Comparison of ENCODE assay signal across 37 cellular contexts in the genomic region with DNA sequence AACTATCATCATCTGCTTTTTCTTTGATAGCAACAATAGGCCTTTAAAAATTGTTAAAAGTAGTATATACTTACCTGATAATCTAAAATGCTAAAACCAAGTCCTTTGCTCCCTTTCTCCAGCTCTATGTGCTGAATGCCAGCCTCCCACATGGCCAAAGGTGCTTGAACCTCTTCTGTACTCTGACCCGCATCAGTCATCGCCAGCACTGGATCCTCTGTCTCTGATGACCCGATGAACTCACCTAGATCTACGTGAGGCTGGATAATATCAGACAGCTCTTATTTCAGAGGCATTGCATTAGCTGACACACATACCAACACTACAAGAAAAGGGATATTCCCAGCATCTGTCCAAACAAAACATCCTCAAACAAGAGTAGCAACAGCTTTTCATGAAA.
"Had no signal": no experiment of that assay in that cellular context is flagged by ENCODE, and none has a peak within 500 bp of the region (broad histone marks: within the 10 kb centered on the region; RNA-seq: fewer than 3 reads in every experiment).

No MANE protein-coding gene starts in this region.

- H3K4me3 Mint-ChIP-seq: activated B cell treated with CpG ODN at 0.5 μM for 24 hours; activated CD4-positive, alpha-beta memory T cell treated with anti-CD3 and anti-CD28 coated beads for 36 hours; activated naive CD4-positive, alpha-beta T cell treated with anti-CD3 and anti-CD28 coated beads, Interleukin-2, amount 10 ng/mL, durations not matched to agents 7 days and 5 days; activated naive CD8-positive, alpha-beta T cell; activated naive CD8-positive, alpha-beta T cell treated with anti-CD3 and anti-CD28 coated beads, Interleukin-2, amount 50 U/mL, for 24 hours; activated T-cell treated with anti-CD3 and anti-CD28 coated beads, Interleukin-2, amount 50 U/mL, for 4 hours; activated T-helper 1 cell treated with anti-CD3 and anti-CD28 coated beads, Interleukin-12 subunit alpha, Interleukin-12 subunit beta, Interleukin-2, Interleukin-4 antibody, amounts not matched to agents 30 ng/mL and 10 ng/mL and 1 ng/mL, durations not matched to agents 14 hours and 24 hours and 36 hours had no signal

- H3K36me3 ChIP-seq: Peyer's patch had no signal

- H3K9me3 ChIP-seq: ascending aorta, Peyer's patch had no signal

- H3K27ac ChIP-seq: ascending aorta, cardiac muscle cell, Peyer's patch, VCaP had no signal

- H3K36me3 Mint-ChIP-seq: activated CD4-positive, alpha-beta memory T cell treated with anti-CD3 and anti-CD28 coated beads for 36 hours; activated naive CD4-positive, alpha-beta T cell treated with anti-CD3 and anti-CD28 coated beads, Interleukin-2, amount 10 ng/mL, durations not matched to agents 7 days and 5 days; activated naive CD8-positive, alpha-beta T cell had no signal

- DNase-seq: activated B cell treated with CpG ODN at 0.5 μM for 24 hours; activated CD4-positive, alpha-beta memory T cell treated with anti-CD3 and anti-CD28 coated beads for 36 hours; activated CD4-positive, alpha-beta T cell treated with anti-CD3 and anti-CD28 coated beads for 4 hours; activated CD4-positive, alpha-beta T cell treated with anti-CD3 and anti-CD28 coated beads, Interleukin-2, amount 50 U/mL, for 1 hour; activated CD4-positive, CD25-positive, alpha-beta regulatory T cell treated with anti-CD3 and anti-CD28 coated beads, Interleukin-2, amount 50 U/mL, for 72 hours; activated CD8-positive, alpha-beta memory T cell treated with anti-CD3 and anti-CD28 coated beads, Interleukin-2, amount 50 U/mL, for 4 hours; activated effector memory CD4-positive, alpha-beta T cell treated with Interleukin-2 at 50 U/mL for 16 hours; activated naive CD4-positive, alpha-beta T cell treated with anti-CD3 and anti-CD28 coated beads, Interleukin-2, amount 10 ng/mL, durations not matched to agents 7 days and 5 days; activated naive CD8-positive, alpha-beta T cell treated with anti-CD3 and anti-CD28 coated beads, Interleukin-2, amount 50 U/mL, for 24 hours; activated T-cell treated with anti-CD3 and anti-CD28 coated beads for 4 hours; activated T-cell treated with anti-CD3 and anti-CD28 coated beads, Interleukin-2, amount 50 U/mL, for 4 hours; amniotic stem cell; NCI-H1092 treated with DMSO at 0.1 percent for 48 hours; NCI-H1417; NCI-H146; NCI-H187; NCI-H2029 treated with DMSO at 0.1 percent for 48 hours; NCI-H2107; NCI-H2171; NCI-H510A; NCI-H526; NCI-H748 treated with DMSO at 0.1 percent for 48 hours; NK-92 treated with Interleukin-12 subunit alpha and Interleukin-12 subunit beta, amount 100 ng/mL, for 24 hours; PC-3; Peyer's patch; RPMI8226; SHP77 treated with DMSO at 0.1 percent for 48 hours; SW 1271; T-helper 1 cell; T-helper 2 cell; T-helper 9 cell had no signal

- H3K27me3 ChIP-seq: ascending aorta, cardiac muscle cell, Peyer's patch had no signal

- H3K27me3 Mint-ChIP-seq: activated B cell treated with CpG ODN at 0.5 μM for 24 hours; activated CD4-positive, alpha-beta memory T cell treated with anti-CD3 and anti-CD28 coated beads for 36 hours; activated naive CD4-positive, alpha-beta T cell treated with anti-CD3 and anti-CD28 coated beads, Interleukin-2, amount 10 ng/mL, durations not matched to agents 7 days and 5 days; activated naive CD8-positive, alpha-beta T cell; activated naive CD8-positive, alpha-beta T cell treated with anti-CD3 and anti-CD28 coated beads, Interleukin-2, amount 50 U/mL, for 24 hours had no signal

- H3K4me1 Mint-ChIP-seq: activated B cell treated with CpG ODN at 0.5 μM for 24 hours; activated naive CD4-positive, alpha-beta T cell treated with anti-CD3 and anti-CD28 coated beads, Interleukin-2, amount 10 ng/mL, durations not matched to agents 7 days and 5 days; activated naive CD8-positive, alpha-beta T cell treated with anti-CD3 and anti-CD28 coated beads, Interleukin-2, amount 50 U/mL, for 24 hours had no signal

- ATAC-seq: activated naive CD8-positive, alpha-beta T cell treated with anti-CD3 and anti-CD28 coated beads, Interleukin-2, amount 50 U/mL, for 24 hours; activated T-cell treated with anti-CD3 and anti-CD28 coated beads, Interleukin-2, amount 50 U/mL, for 4 hours; PC-3; SK-N-SH treated with all-trans-retinoic acid at 6 μM for 48 hours had no signal

- H3K27ac Mint-ChIP-seq: activated B cell treated with CpG ODN at 0.5 μM for 24 hours; activated CD4-positive, alpha-beta memory T cell treated with anti-CD3 and anti-CD28 coated beads for 36 hours; activated naive CD4-positive, alpha-beta T cell treated with anti-CD3 and anti-CD28 coated beads, Interleukin-2, amount 10 ng/mL, durations not matched to agents 7 days and 5 days; activated naive CD8-positive, alpha-beta T cell; activated naive CD8-positive, alpha-beta T cell treated with anti-CD3 and anti-CD28 coated beads, Interleukin-2, amount 50 U/mL, for 24 hours; activated T-helper 1 cell treated with anti-CD3 and anti-CD28 coated beads, Interleukin-12 subunit alpha, Interleukin-12 subunit beta, Interleukin-2, Interleukin-4 antibody, amounts not matched to agents 30 ng/mL and 10 ng/mL and 1 ng/mL, durations not matched to agents 14 hours and 24 hours and 36 hours had no signal

- H3K9me3 Mint-ChIP-seq: activated naive CD8-positive, alpha-beta T cell treated with anti-CD3 and anti-CD28 coated beads, Interleukin-2, amount 50 U/mL, for 24 hours; activated T-helper 1 cell treated with anti-CD3 and anti-CD28 coated beads, Interleukin-12 subunit alpha, Interleukin-12 subunit beta, Interleukin-2, Interleukin-4 antibody, amounts not matched to agents 30 ng/mL and 10 ng/mL and 1 ng/mL, durations not matched to agents 14 hours and 24 hours and 36 hours had no signal

- H3K4me1 ChIP-seq: ascending aorta, Peyer's patch had no signal

- H3K4me3 ChIP-seq: ascending aorta, cardiac muscle cell, Peyer's patch had no signal
